Comparison of ENCODE assay signal across 8 cellular contexts in genomic region chr11:68632802-68633201, GRCh38. TPM values are rescaled to one million over a fixed set of nuclear protein-coding genes. Genes with fewer than 3 reads are reported as not detected.
DNase-seq lines count a peak whose midpoint lies in the region; ATAC-seq, FAIRE-seq and TF ChIP-seq lines count a peak whose summit lies in the region.

No MANE protein-coding gene starts in this region.

- 0 out of 2 replicates have a peak, but pooled peaks cover 5% of the 10 kb centered on the region for H3K9me3 Mint-ChIP-seq in WTC11

- H3K36me3 Mint-ChIP-seq in WTC11 = no peaks in the 10 kb centered on the region

- FAIRE-seq in A549 (lab: Jason Lieb, UNC) = no peak

- H3K4me3 ChIP-seq in A549 (no peak overlapping the region), fibroblast of mammary gland (ENCODE audit: control insufficient read depth, low read depth, low read length) (no peak overlapping the region)

- peak; percentile 51 to 80 for DNase-seq in A549 (ENCODE audit: low read depth in 1 of 2, low spot score in 1 of 2)
- DNase-seq in NCI-H2196 (lab: John Stamatoyannopoulos, UW; ENCODE audit: unreplicated experiment) = peak; percentile 75
- DNase-seq in WTC11 (ENCODE audit: low spot score) = peak; percentile 80
- DNase-seq in fibroblast of mammary gland (ENCODE audit: low read depth) = peak; percentile 74
- DNase-seq in smooth muscle cell of the brain vasculature (ENCODE audit: low read depth, low spot score) = peak; percentile 41
- no peak for DNase-seq in globus pallidus (ENCODE audit: low spot score)

- no peak for TF ChIP-seq POLR2A in A549 (IDR thresholded peaks at IDR 0.05; ENCODE audit: low read length)

- H3K27ac ChIP-seq in A549 = no peak overlapping the region

- H3K27ac Mint-ChIP-seq in WTC11 = no peak overlapping the region

- TF ChIP-seq CTCF in A549 (IDR thresholded peaks at IDR 0.05) (peak; percentile 69), GM12872 (IDR thresholded peaks at IDR 0.05; ENCODE audit: insufficient read depth, low read depth, low read length) (peak; percentile 60), WTC11 (IDR thresholded peaks at IDR 0.05) (peak; percentile 34; the same call in 1 of the 2 replicates), fibroblast of mammary gland (conservative IDR thresholded peaks at IDR 0.05; ENCODE audit: control insufficient read depth, insufficient read depth, low read depth, low read length) (peak; percentile 78)

- CTCF ChIA-PET in A549 (lab: Yijun Ruan, JAX) (interaction anchor here (0.6 to 1.0 kb wide), 9 partner anchors 13 to 506 kb away, joined by 3 to 4 read pairs (median 3); no protein-coding TSS in a partner anchor), WTC11 (lab: Charles Lee) (interaction anchor here (0.6 to 1.5 kb wide), 23 partner anchors 11 to 317 kb away, joined by 3 to 20 read pairs (median 4); no protein-coding TSS in a partner anchor)

- POLR2A ChIA-PET in A549 (lab: Yijun Ruan, JAX) (no interaction called here), WTC11 (lab: Charles Lee) (interaction anchor here (0.5 to 0.8 kb wide), 3 partner anchors 17 to 96 kb away, joined by 3 to 6 read pairs (median 3); no protein-coding TSS in a partner anchor)

- no peak for TF ChIP-seq EP300 in A549 (IDR thresholded peaks at IDR 0.05)

- peak; percentile 80 to 94 for TF ChIP-seq RAD21 in A549 (conservative IDR thresholded peaks at IDR 0.05 in 1 of 2, IDR thresholded peaks at IDR 0.05 in 1 of 2)

- H3K4me1 ChIP-seq in A549 = no peaks in the 10 kb centered on the region

- H3K4me3 Mint-ChIP-seq in WTC11 = no peak overlapping the region

- peaks cover 38% of the 10 kb centered on the region for H3K4me1 Mint-ChIP-seq in WTC11

- H3K27me3 Mint-ChIP-seq in WTC11 (ENCODE audit: low read depth) = no peaks in the 10 kb centered on the region

- H3K9me3 ChIP-seq in A549 = no peaks in the 10 kb centered on the region

- ATAC-seq in A549 = peak; percentile 93
- peak; percentile 100 for ATAC-seq in WTC11
- ATAC-seq in HG02840 (IDR thresholded peaks at IDR 0.05; ENCODE audit: low FRiP score, unreplicated experiment) = no peak

- no peak overlapping the region for H3K4me2 ChIP-seq in A549

- 34% methylated on average over 6 of the region's 6 CpGs for WGBS in A549 (ENCODE audit: missing lambda C conversion rate)

TF ChIP-seq in A549, 52 proteins besides CTCF, POLR2A, EP300 and RAD21:
- TF ChIP-seq ZFP36 (IDR thresholded peaks at IDR 0.05; ENCODE audit: borderline replicate concordance, partially characterized antibody) = no peak
- peak; percentile 70 for TF ChIP-seq SMC3 (IDR thresholded peaks at IDR 0.05)
TF ChIP-seq in A549: peak in this region for 1.

TF ChIP-seq in WTC11, 78 proteins besides CTCF, POLR2A, EP300 and RAD21:
- TF ChIP-seq TEAD1 (CRISPR knock-in tag; IDR thresholded peaks at IDR 0.05) = no peak
- TF ChIP-seq IRF1 (CRISPR knock-in tag; IDR thresholded peaks at IDR 0.05) = no peak
- no peak for TF ChIP-seq USF1 (CRISPR knock-in tag; IDR thresholded peaks at IDR 0.05)
- no peak for TF ChIP-seq CBFB (CRISPR knock-in tag; IDR thresholded peaks at IDR 0.05; ENCODE audit: low read depth)
- no peak for TF ChIP-seq E2F1 (CRISPR knock-in tag; IDR thresholded peaks at IDR 0.05)
- no peak for TF ChIP-seq ZBTB21 (CRISPR knock-in tag; IDR thresholded peaks at IDR 0.05; ENCODE audit: borderline replicate concordance)
- TF ChIP-seq ZNF423 (CRISPR knock-in tag; IDR thresholded peaks at IDR 0.05) = no peak
- no peak for TF ChIP-seq STAT6 (CRISPR knock-in tag; conservative IDR thresholded peaks at IDR 0.05; ENCODE audit: low read depth)
- no peak for TF ChIP-seq ELF4 (CRISPR knock-in tag; IDR thresholded peaks at IDR 0.05; ENCODE audit: low read depth)
- no peak for TF ChIP-seq NFE2L1 (CRISPR knock-in tag; IDR thresholded peaks at IDR 0.05)
- TF ChIP-seq GRHL2 (CRISPR knock-in tag; IDR thresholded peaks at IDR 0.05; ENCODE audit: insufficient replicate concordance, severe bottlenecking) = no peak
- TF ChIP-seq PRRX2 (CRISPR knock-in tag; IDR thresholded peaks at IDR 0.05) = no peak
TF ChIP-seq in WTC11: peak in this region for 0.

RNA-seq across cellular contexts. Expression of gene GAL, which starts 51.5 kb away (rescaled TPM):
- 2.2 and 2.5 TPM in 2 replicates for polyA plus RNA-seq in A549 (2011; rRNA removed)
- 11.9 and 14.6 TPM in 2 replicates for polyA plus RNA-seq in A549 (2012; cell fraction: cytosol; rRNA removed)
- 7.1 and 10.2 TPM in 2 replicates for polyA plus RNA-seq in A549 (2012; cell fraction: nucleus; rRNA removed)
- 7.9 to 9.8 TPM (median 8.6 TPM) in 3 replicates for polyA plus RNA-seq in A549 (2017; fragmentation: RNase III; extraction: RNeasy Plus Mini Kit Qiagen cat#74134 plus additional on column Dnase treatment)
- 1.9 and 3.1 TPM in 2 replicates for polyA minus RNA-seq in A549 (2011; rRNA and poly(A)+ RNA removed)
- total RNA-seq in WTC11 (2021) = 102 to 110 TPM (median 108 TPM) in 3 replicates

Comparison
In these comparisons a context has a peak if more than half of its experiments do, and no peak if none do; other contexts are left out.
1. Of the 8 proteins assayed by ChIP-seq in both WTC11 and A549: peak only in WTC11: none; only in A549: none; in both: CTCF; in neither: 7.